ENCODE assay signal across 2 cellular contexts in genomic region chr2:200829258-200829655, GRCh38.
TF ChIP-seq lines count a peak whose summit lies in the region.

No MANE protein-coding gene starts in this region.

TF ChIP-seq in SK-N-SH treated with all-trans-retinoic acid at 6 μM for 48 hours, 23 proteins besides CTCF, POLR2A, EP300 and RAD21:
- TF ChIP-seq ZC3H10 (CRISPR knock-in tag; IDR thresholded peaks at IDR 0.05) (no peak), ZNF8 (CRISPR knock-in tag; IDR thresholded peaks at IDR 0.05) (no peak), ZNF565 (CRISPR knock-in tag; conservative IDR thresholded peaks at IDR 0.05; ENCODE audit: low read depth) (no peak), ZFP3 (CRISPR knock-in tag; IDR thresholded peaks at IDR 0.05) (no peak), PPARA (CRISPR knock-in tag; IDR thresholded peaks at IDR 0.05; ENCODE audit: borderline replicate concordance) (no peak), SNAI2 (CRISPR knock-in tag; IDR thresholded peaks at IDR 0.05) (no peak), RARB (CRISPR knock-in tag; IDR thresholded peaks at IDR 0.05) (no peak), CSRNP3 (CRISPR knock-in tag; IDR thresholded peaks at IDR 0.05) (no peak), GLIS3 (CRISPR knock-in tag; IDR thresholded peaks at IDR 0.05) (no peak), ZNF70 (CRISPR knock-in tag; IDR thresholded peaks at IDR 0.05) (no peak), PATZ1 (CRISPR knock-in tag; IDR thresholded peaks at IDR 0.05; ENCODE audit: borderline replicate concordance) (no peak)

TF ChIP-seq in SK-N-SH, 30 proteins besides CTCF, POLR2A, EP300 and RAD21:
- TF ChIP-seq GABPA (IDR thresholded peaks at IDR 0.05; ENCODE audit: low read depth): no peak
- no peak for TF ChIP-seq ELF1 (IDR thresholded peaks at IDR 0.05)
- no peak for TF ChIP-seq TAF1 (IDR thresholded peaks at IDR 0.05; ENCODE audit: borderline replicate concordance, low read depth, low read length)
- TF ChIP-seq RCOR1 (IDR thresholded peaks at IDR 0.05; ENCODE audit: low read length): no peak
TF ChIP-seq in SK-N-SH: peak in this region for 0.
